In the genomic region with DNA sequence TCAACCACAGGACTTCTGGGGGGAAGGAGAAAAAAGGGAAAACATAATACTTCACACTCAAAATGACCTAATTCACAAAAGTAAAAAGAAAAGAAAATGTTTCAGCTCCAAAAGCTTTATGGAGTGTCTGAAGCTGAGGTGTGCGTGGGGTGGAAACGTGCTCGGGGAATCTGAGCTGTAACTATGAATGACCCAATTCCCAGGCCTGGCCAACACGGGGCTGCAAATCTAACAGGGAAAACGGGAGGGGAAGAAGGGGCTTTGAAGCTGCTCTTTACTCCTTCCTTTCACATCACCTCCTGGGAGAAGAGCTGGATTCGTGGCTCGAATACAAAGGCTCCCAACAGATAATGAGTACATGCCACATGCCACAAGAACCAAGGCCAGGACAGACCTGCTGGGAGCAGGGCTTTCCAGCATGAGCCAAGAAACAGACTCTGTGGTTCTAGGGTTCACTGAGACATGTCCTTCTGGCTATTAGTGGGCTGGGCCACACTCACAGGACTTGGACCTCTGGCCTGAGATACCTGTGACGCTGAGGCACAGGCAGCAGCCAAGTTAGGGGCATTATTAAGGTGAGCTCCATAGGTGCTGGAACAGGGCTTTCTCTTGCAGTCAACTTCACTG, we compare ENCODE assay signal across 1 cellular context.
TF ChIP-seq lines count a peak whose summit lies in the region.

No MANE protein-coding gene starts in this region.

TF ChIP-seq in HepG2, 621 proteins besides CTCF, POLR2A, EP300 and RAD21:
- TF ChIP-seq, protein P1, sequence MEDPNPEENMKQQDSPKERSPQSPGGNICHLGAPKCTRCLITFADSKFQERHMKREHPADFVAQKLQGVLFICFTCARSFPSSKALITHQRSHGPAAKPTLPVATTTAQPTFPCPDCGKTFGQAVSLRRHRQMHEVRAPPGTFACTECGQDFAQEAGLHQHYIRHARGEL (CRISPR knock-in tag; IDR thresholded peaks at IDR 0.05): no peak
- no peak for TF ChIP-seq FOXK1 (CRISPR knock-in tag; IDR thresholded peaks at IDR 0.05; ENCODE audit: borderline replicate concordance, low read depth)
- no peak for TF ChIP-seq NAIF1 (CRISPR knock-in tag; IDR thresholded peaks at IDR 0.05; ENCODE audit: borderline replicate concordance)
- TF ChIP-seq FOSL2 (CRISPR knock-in tag; IDR thresholded peaks at IDR 0.05): no peak
- TF ChIP-seq, protein P2, sequence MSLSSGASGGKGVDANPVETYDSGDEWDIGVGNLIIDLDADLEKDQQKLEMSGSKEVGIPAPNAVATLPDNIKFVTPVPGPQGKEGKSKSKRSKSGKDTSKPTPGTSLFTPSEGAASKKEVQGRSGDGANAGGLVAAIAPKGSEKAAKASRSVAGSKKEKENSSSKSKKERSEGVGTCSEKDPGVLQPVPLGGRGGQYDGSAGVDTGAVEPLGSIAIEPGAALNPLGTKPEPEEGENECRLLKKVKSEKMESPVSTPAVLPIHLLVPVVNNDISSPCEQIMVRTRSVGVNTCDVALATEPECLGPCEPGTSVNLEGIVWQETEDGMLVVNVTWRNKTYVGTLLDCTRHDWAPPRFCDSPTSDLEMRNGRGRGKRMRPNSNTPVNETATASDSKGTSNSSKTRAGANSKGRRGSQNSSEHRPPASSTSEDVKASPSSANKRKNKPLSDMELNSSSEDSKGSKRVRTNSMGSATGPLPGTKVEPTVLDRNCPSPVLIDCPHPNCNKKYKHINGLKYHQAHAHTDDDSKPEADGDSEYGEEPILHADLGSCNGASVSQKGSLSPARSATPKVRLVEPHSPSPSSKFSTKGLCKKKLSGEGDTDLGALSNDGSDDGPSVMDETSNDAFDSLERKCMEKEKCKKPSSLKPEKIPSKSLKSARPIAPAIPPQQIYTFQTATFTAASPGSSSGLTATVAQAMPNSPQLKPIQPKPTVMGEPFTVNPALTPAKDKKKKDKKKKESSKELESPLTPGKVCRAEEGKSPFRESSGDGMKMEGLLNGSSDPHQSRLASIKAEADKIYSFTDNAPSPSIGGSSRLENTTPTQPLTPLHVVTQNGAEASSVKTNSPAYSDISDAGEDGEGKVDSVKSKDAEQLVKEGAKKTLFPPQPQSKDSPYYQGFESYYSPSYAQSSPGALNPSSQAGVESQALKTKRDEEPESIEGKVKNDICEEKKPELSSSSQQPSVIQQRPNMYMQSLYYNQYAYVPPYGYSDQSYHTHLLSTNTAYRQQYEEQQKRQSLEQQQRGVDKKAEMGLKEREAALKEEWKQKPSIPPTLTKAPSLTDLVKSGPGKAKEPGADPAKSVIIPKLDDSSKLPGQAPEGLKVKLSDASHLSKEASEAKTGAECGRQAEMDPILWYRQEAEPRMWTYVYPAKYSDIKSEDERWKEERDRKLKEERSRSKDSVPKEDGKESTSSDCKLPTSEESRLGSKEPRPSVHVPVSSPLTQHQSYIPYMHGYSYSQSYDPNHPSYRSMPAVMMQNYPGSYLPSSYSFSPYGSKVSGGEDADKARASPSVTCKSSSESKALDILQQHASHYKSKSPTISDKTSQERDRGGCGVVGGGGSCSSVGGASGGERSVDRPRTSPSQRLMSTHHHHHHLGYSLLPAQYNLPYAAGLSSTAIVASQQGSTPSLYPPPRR (CRISPR knock-in tag; IDR thresholded peaks at IDR 0.05; ENCODE audit: borderline replicate concordance): no peak
- no peak for TF ChIP-seq SMARCC2 (IDR thresholded peaks at IDR 0.05)
- no peak for TF ChIP-seq SCMH1 (CRISPR knock-in tag; IDR thresholded peaks at IDR 0.05; ENCODE audit: borderline replicate concordance)
- TF ChIP-seq MEIS1 (CRISPR knock-in tag; IDR thresholded peaks at IDR 0.05; ENCODE audit: borderline replicate concordance): no peak
- no peak for TF ChIP-seq ZNF383 (CRISPR knock-in tag; IDR thresholded peaks at IDR 0.05; ENCODE audit: borderline replicate concordance)
- no peak for TF ChIP-seq NFE2 (CRISPR knock-in tag; IDR thresholded peaks at IDR 0.05)
- TF ChIP-seq CHD2 (IDR thresholded peaks at IDR 0.05; ENCODE audit: low read depth, low read length): no peak
- no peak for TF ChIP-seq ZNF569 (CRISPR knock-in tag; IDR thresholded peaks at IDR 0.05; ENCODE audit: borderline replicate concordance)
- no peak for TF ChIP-seq MIER2 (CRISPR knock-in tag; IDR thresholded peaks at IDR 0.05)
- TF ChIP-seq ZSCAN29 (CRISPR knock-in tag; conservative IDR thresholded peaks at IDR 0.05): no peak
- TF ChIP-seq ZNF33B (CRISPR knock-in tag; IDR thresholded peaks at IDR 0.05): no peak
- TF ChIP-seq ZFP36L2 (CRISPR knock-in tag; IDR thresholded peaks at IDR 0.05): no peak
TF ChIP-seq in HepG2: peak in this region for 0.
